ENCODE assay signal across 1 cellular context in genomic region chr6:53734473-53735299, GRCh38.
TF ChIP-seq lines count a peak whose summit lies in the region.

No MANE protein-coding gene starts in this region.

TF ChIP-seq in HEK293, 187 proteins besides CTCF, POLR2A, EP300 and RAD21 (continued from another document):
- TF ChIP-seq GLIS2 (tag by site-specific recombination; IDR thresholded peaks at IDR 0.05): no peak
- TF ChIP-seq ZNF391 (tag by site-specific recombination; IDR thresholded peaks at IDR 0.05; ENCODE audit: borderline replicate concordance, low read depth): no peak
- TF ChIP-seq ZNF518A (tag by site-specific recombination; conservative IDR thresholded peaks at IDR 0.05; ENCODE audit: low read depth): peak; percentile 56
